ENCODE assay signal across 30 cellular contexts in genomic region chr18:45112682-45113081, GRCh38.
"Had no signal": no experiment of that assay in that cellular context is flagged by ENCODE, and none has a peak within 500 bp of the region (broad histone marks: within the 10 kb centered on the region; RNA-seq: fewer than 3 reads in every experiment).

No MANE protein-coding gene starts in this region.

- H3K9me3 Mint-ChIP-seq: dendritic cell treated with granulocyte-macrophage colony-stimulating factor and Interleukin-4, amounts not matched to agents 40 ng/mL and 50 ng/mL, for 4 days; effector memory CD8-positive, alpha-beta T cell; endodermal cell had no signal

- H3K4me3 Mint-ChIP-seq: dendritic cell treated with granulocyte-macrophage colony-stimulating factor and Interleukin-4, amounts not matched to agents 40 ng/mL and 50 ng/mL, for 4 days; effector memory CD8-positive, alpha-beta T cell; endodermal cell had no signal

- H3K27me3 Mint-ChIP-seq: dendritic cell treated with granulocyte-macrophage colony-stimulating factor and Interleukin-4, amounts not matched to agents 40 ng/mL and 50 ng/mL, for 4 days had no signal

- FAIRE-seq: colon, endometrium, endothelial cell of umbilical vein, frontal cortex had no signal

- H3K4me2 ChIP-seq: hepatocyte had no signal

- H3K27ac Mint-ChIP-seq: dendritic cell treated with granulocyte-macrophage colony-stimulating factor and Interleukin-4, amounts not matched to agents 40 ng/mL and 50 ng/mL, for 4 days; effector memory CD8-positive, alpha-beta T cell; endodermal cell had no signal

- H3K36me3 ChIP-seq: colonic mucosa, esophagus muscularis mucosa, esophagus squamous epithelium, gastrocnemius medialis, gastroesophageal sphincter, heart left ventricle, heart right ventricle had no signal

- H3K79me2 ChIP-seq: hepatocyte had no signal

- H2AFZ ChIP-seq: hepatocyte had no signal

- H3K9me3 ChIP-seq: colonic mucosa, esophagus muscularis mucosa, esophagus squamous epithelium, gastrocnemius medialis had no signal

- H3K27ac ChIP-seq: colonic mucosa, coronary artery, epithelial cell of prostate, esophagus muscularis mucosa, esophagus squamous epithelium, foreskin keratinocyte, gastrocnemius medialis, gastroesophageal sphincter, heart left ventricle, heart right ventricle, hepatocyte had no signal

- H3K4me1 ChIP-seq: colonic mucosa, foreskin keratinocyte had no signal

- H3K4me3 ChIP-seq: colonic mucosa, coronary artery, dorsolateral prefrontal cortex, esophagus muscularis mucosa, esophagus squamous epithelium, gastrocnemius medialis, gastroesophageal sphincter, heart left ventricle, heart right ventricle, hepatocyte had no signal

- DNase-seq: colonic mucosa; cortex of kidney; dermis blood vessel endothelial cell; dorsolateral prefrontal cortex; effector CD4-positive, alpha-beta T cell; effector CD8-positive, alpha-beta T cell; effector memory CD4-positive, alpha-beta T cell; effector memory CD8-positive, alpha-beta T cell; endodermal cell; erythroblast; esophagus squamous epithelium; foreskin fibroblast; foreskin keratinocyte; foreskin melanocyte; gastrocnemius medialis; glutamatergic neuron; head of caudate nucleus; heart left ventricle; heart right ventricle had no signal

- H3K27me3 ChIP-seq: colonic mucosa, esophagus muscularis mucosa, esophagus squamous epithelium, gastrocnemius medialis, gastroesophageal sphincter, heart left ventricle, hepatocyte had no signal

- ATAC-seq: effector memory CD8-positive, alpha-beta T cell; esophagus mucosa; foreskin keratinocyte; gastrocnemius medialis; gastroesophageal sphincter; heart left ventricle; heart right ventricle had no signal
